In the genomic region with DNA sequence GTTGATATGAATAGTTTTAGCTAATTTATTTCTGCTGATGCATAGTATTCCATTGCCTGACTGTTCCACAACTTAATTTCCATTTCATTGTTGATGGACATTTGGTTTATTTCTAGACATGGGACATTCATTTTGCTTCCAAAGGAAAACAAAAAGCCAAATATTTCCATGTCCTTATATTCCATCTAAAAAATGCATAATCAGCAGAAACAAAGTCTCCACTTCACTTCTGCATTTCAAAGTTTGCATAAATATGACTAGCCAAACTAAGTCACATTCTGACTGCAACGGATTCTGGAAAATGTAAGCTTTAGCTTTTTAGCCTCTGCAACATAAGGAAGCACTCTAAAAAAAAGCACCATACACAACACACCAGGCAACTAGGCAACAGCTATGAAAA, we compare ENCODE assay signal across 10 cellular contexts.
"Had no signal": no experiment of that assay in that cellular context is flagged by ENCODE, and none has a peak within 500 bp of the region (broad histone marks: within the 10 kb centered on the region; RNA-seq: fewer than 3 reads in every experiment).

No MANE protein-coding gene starts in this region.

- H3K36me3 Mint-ChIP-seq: IgD-negative memory B cell had no signal

- H3K4me3 ChIP-seq: GM23248 had no signal

- FAIRE-seq: H54 had no signal

- H3K27ac ChIP-seq: GM23248, HL-60 had no signal

- H2AFZ ChIP-seq: GM23248 had no signal

- DNase-seq: GM23248, GOT3, H9, HCEC 1CT, HFFc6, Kasumi-1, KG1 had no signal

- H3K9me3 Mint-ChIP-seq: HFFc6 had no signal

- H3K4me1 Mint-ChIP-seq: H9, IgD-negative memory B cell had no signal

- H3K27ac Mint-ChIP-seq: H9, HFFc6, IgD-negative memory B cell had no signal

- H3K9ac ChIP-seq: GM23248 had no signal

- H3K4me3 Mint-ChIP-seq: H9, HFFc6, IgD-negative memory B cell had no signal
